21 cellular contexts compared by ENCODE assay signal in the genomic region with DNA sequence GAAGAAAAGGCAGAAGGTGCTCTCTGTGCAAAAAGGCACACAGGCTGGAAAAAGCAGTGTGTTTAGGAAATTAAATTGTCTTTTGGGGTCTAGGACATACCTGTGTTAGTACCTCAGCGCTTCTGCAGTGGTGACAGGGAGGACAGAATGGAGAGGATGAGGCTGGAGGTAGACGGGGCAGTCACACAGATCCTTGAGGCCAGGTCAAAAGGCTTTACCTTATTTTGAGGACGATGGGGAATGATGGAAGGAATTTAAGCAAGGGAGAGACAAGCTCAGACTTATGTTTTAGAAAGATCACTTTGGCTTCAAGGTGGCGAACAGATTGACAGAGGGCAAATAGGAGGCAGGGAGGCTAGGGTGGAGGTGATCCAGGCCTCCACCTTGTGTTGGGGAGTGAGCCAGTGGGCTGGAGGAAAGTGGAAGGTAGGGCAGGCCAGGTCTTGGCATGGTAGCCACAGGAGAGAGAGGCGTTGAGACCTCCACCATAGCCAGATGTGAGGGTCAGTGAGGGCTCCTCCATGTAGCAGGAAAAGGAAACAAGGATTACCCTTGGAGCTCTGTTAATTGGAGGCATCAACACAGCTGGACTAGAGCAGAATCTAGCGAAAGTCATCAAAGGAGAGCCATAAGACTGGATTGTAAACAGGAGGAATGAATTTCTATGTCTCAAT. TPM values are rescaled to one million over a fixed set of nuclear protein-coding genes. Genes with fewer than 3 reads are reported as not detected.
DNase-seq lines count a peak whose midpoint lies in the region; ATAC-seq, FAIRE-seq and TF ChIP-seq lines count a peak whose summit lies in the region.
"Had no signal": no experiment of that assay in that cellular context is flagged by ENCODE, and none has a peak within 500 bp of the region (broad histone marks: within the 10 kb centered on the region; RNA-seq: fewer than 3 reads in every experiment).

No MANE protein-coding gene starts in this region.

- H3K4me3 ChIP-seq in PC-9 (no peak overlapping the region), esophagus squamous epithelium (peak overlapping the region in 3 of 4 donors; percentile 1 to 47 (median 46)), tibial nerve (peak overlapping the region; percentile 33 to 56 (median 46)), HepG2 (replicated peaks in 1 of 3; ENCODE audit: insufficient read depth in 1 of 3, low read depth in 2 of 3, low read length in 3 of 3) (no peak overlapping the region)
- H3K4me3 ChIP-seq: GM12878 had no signal

- no peak for TF ChIP-seq RAD21 in HepG2 (CRISPR knock-in tag; IDR thresholded peaks at IDR 0.05)

- H2AFZ ChIP-seq in PC-9 = no peak overlapping the region
- H2AFZ ChIP-seq in HepG2 (ENCODE audit: low read length) = no peak overlapping the region

- CTCF ChIA-PET in PC-9 (lab: Charles Lee) (no interaction called here), HepG2 (lab: Yijun Ruan, JAX; ENCODE audit: low intra/inter-chr PET ratio, low total read pairs) (no interaction called here)
- CTCF ChIA-PET in activated naive CD4-positive, alpha-beta T cell treated with anti-CD3 and anti-CD28 coated beads, Interleukin-2, amount 10 ng/mL, durations not matched to agents 7 days and 5 days (lab: Charles Lee) = no interaction called here

- no peak overlapping the region for H3K27ac Mint-ChIP-seq in osteocyte (ENCODE audit: unreplicated experiment)
- no peak overlapping the region for H3K27ac Mint-ChIP-seq in activated naive CD4-positive, alpha-beta T cell treated with anti-CD3 and anti-CD28 coated beads, Interleukin-2, amount 10 ng/mL, durations not matched to agents 7 days and 5 days
- H3K27ac Mint-ChIP-seq: CD4-positive, CD25-positive, alpha-beta regulatory T cell; IgD-negative memory B cell had no signal

- WGBS in esophagus squamous epithelium, 2 donors = 85 to 89% methylated on average over 6 of the region's 6 CpGs
- 78 to 83% methylated on average over 6 of the region's 6 CpGs for WGBS in tibial nerve, 2 donors
- WGBS in HepG2 (ENCODE audit: low lambda C conversion rate) = 12% methylated on average over 6 of the region's 6 CpGs

- DNase-seq in PC-9 = no peak
- DNase-seq in esophagus squamous epithelium (lab: John Stamatoyannopoulos, UW) = no peak
- DNase-seq in osteocyte (ENCODE audit: extremely low spot score, unreplicated experiment) = peak; percentile 76
- no peak for DNase-seq in tibial nerve (ENCODE audit: low spot score in 2 of 2)
- no peak for DNase-seq in nucleus accumbens (lab: John Stamatoyannopoulos, UW)
- no peak for DNase-seq in activated naive CD4-positive, alpha-beta T cell treated with anti-CD3 and anti-CD28 coated beads, Interleukin-2, amount 10 ng/mL, durations not matched to agents 7 days and 5 days
- DNase-seq in HepG2 (ENCODE audit: low spot score) = no peak
- DNase-seq: CD4-positive, CD25-positive, alpha-beta regulatory T cell; DMS79; NCI-H1105; NCI-H146; NCI-H226; NCI-H510A treated with DMSO at 0.1 percent for 48 hours; NCI-H748 treated with DMSO at 0.1 percent for 48 hours; SHP77 treated with DMSO at 0.1 percent for 48 hours had no signal

- H3K27ac ChIP-seq in PC-9 = peak overlapping the region; percentile 73
- peak overlapping the region in 3 of 4 donors; percentile 32 to 86 (median 81) for H3K27ac ChIP-seq in esophagus squamous epithelium
- peak overlapping the region; percentile 74 to 94 (median 90) for H3K27ac ChIP-seq in tibial nerve
- no peak overlapping the region for H3K27ac ChIP-seq in HepG2 (ENCODE audit: extremely low read length, insufficient read depth, low read length)
- H3K27ac ChIP-seq: RWPE1 had no signal

- H3K4me1 ChIP-seq in PC-9 (replicated peaks; ENCODE audit: insufficient read depth) (peaks cover 51% of the 10 kb centered on the region), esophagus squamous epithelium (peaks cover 8 to 97% (median 37%) of the 10 kb centered on the region in 3 donors), tibial nerve (peaks cover 0 to 36% (median 3%) of the 10 kb centered on the region in 4 donors), HepG2 (ENCODE audit: insufficient read depth, low read length) (no peaks in the 10 kb centered on the region)

- H3K4me3 Mint-ChIP-seq in osteocyte (ENCODE audit: unreplicated experiment) = no peak overlapping the region
- no peak overlapping the region for H3K4me3 Mint-ChIP-seq in activated naive CD4-positive, alpha-beta T cell treated with anti-CD3 and anti-CD28 coated beads, Interleukin-2, amount 10 ng/mL, durations not matched to agents 7 days and 5 days
- H3K4me3 Mint-ChIP-seq: CD4-positive, CD25-positive, alpha-beta regulatory T cell; IgD-negative memory B cell had no signal

- peaks cover 28% of the 10 kb centered on the region for H3F3A ChIP-seq in PC-9 (ENCODE audit: insufficient read depth, low read depth)

- no peaks in the 10 kb centered on the region for H3K79me2 ChIP-seq in PC-9 (ENCODE audit: low read depth)
- no peaks in the 10 kb centered on the region for H3K79me2 ChIP-seq in HepG2 (ENCODE audit: insufficient read depth, low read length)

- no TSS peak for BruUV-seq in PC-9 (replicated peaks; lab: Mats Ljungman, UMichigan)
- no TSS peak for BruUV-seq in HepG2 (replicated peaks; lab: Mats Ljungman, UMichigan)

- POLR2A ChIA-PET in PC-9 (lab: Charles Lee; ENCODE audit: unreplicated experiment) = no interaction called here
- POLR2A ChIA-PET in HepG2 (lab: Yijun Ruan, JAX) = no interaction called here

- H3K27me3 Mint-ChIP-seq in osteocyte (ENCODE audit: unreplicated experiment) = no peaks in the 10 kb centered on the region
- H3K27me3 Mint-ChIP-seq in activated naive CD4-positive, alpha-beta T cell treated with anti-CD3 and anti-CD28 coated beads, Interleukin-2, amount 10 ng/mL, durations not matched to agents 7 days and 5 days = peaks cover 10% of the 10 kb centered on the region

- H3K9me2 ChIP-seq in PC-9 (ENCODE audit: insufficient read depth) = no peaks in the 10 kb centered on the region

- FAIRE-seq in HepG2 (lab: Jason Lieb, UNC) = no peak
- FAIRE-seq: GM12878, H1 had no signal

- H3K9me3 Mint-ChIP-seq in osteocyte (ENCODE audit: unreplicated experiment) = peaks cover 9% of the 10 kb centered on the region
- peaks cover 3% of the 10 kb centered on the region for H3K9me3 Mint-ChIP-seq in activated naive CD4-positive, alpha-beta T cell treated with anti-CD3 and anti-CD28 coated beads, Interleukin-2, amount 10 ng/mL, durations not matched to agents 7 days and 5 days

- H3K27me3 ChIP-seq in PC-9 (ENCODE audit: insufficient read depth, low read depth) (no peaks in the 10 kb centered on the region), esophagus squamous epithelium (no peaks in the 10 kb centered on the region), tibial nerve (no peaks in the 10 kb centered on the region), HepG2 (ENCODE audit: control insufficient read depth in 1 of 2, insufficient read depth in 2 of 2, low read length in 2 of 2) (no peaks in the 10 kb centered on the region; a peak in 1 of 5 replicates)

- H4K20me1 ChIP-seq in PC-9 (ENCODE audit: insufficient read depth) (no peaks in the 10 kb centered on the region), HepG2 (ENCODE audit: insufficient read depth, low read length) (no peaks in the 10 kb centered on the region)

- H3K36me3 Mint-ChIP-seq in osteocyte (ENCODE audit: unreplicated experiment) = no peaks in the 10 kb centered on the region
- H3K36me3 Mint-ChIP-seq in activated naive CD4-positive, alpha-beta T cell treated with anti-CD3 and anti-CD28 coated beads, Interleukin-2, amount 10 ng/mL, durations not matched to agents 7 days and 5 days = no peaks in the 10 kb centered on the region
- H3K36me3 Mint-ChIP-seq: CD4-positive, CD25-positive, alpha-beta regulatory T cell; IgD-negative memory B cell had no signal

- no peak for ATAC-seq in HepG2
- ATAC-seq: GM12878 had no signal

- TF ChIP-seq EP300 in tibial nerve (IDR thresholded peaks at IDR 0.05) (no peak), HepG2 (IDR thresholded peaks at IDR 0.05; ENCODE audit: low read depth in 2 of 2, low read length in 2 of 2) (no peak), HepG2 (CRISPR knock-in tag; IDR thresholded peaks at IDR 0.05; ENCODE audit: borderline replicate concordance) (no peak)

- TF ChIP-seq POLR2A in esophagus squamous epithelium (IDR thresholded peaks at IDR 0.05) = no peak
- TF ChIP-seq POLR2A in tibial nerve (IDR thresholded peaks at IDR 0.05) = no peak
- TF ChIP-seq POLR2A in HepG2 (IDR thresholded peaks at IDR 0.05; ENCODE audit: insufficient read depth in 1 of 2, low read depth in 2 of 2, low read length in 2 of 2) = no peak

- H3K4me1 Mint-ChIP-seq in osteocyte (ENCODE audit: unreplicated experiment) = no peaks in the 10 kb centered on the region
- no peaks in the 10 kb centered on the region for H3K4me1 Mint-ChIP-seq in activated naive CD4-positive, alpha-beta T cell treated with anti-CD3 and anti-CD28 coated beads, Interleukin-2, amount 10 ng/mL, durations not matched to agents 7 days and 5 days
- H3K4me1 Mint-ChIP-seq: CD4-positive, CD25-positive, alpha-beta regulatory T cell; IgD-negative memory B cell had no signal

- H3K9me3 ChIP-seq in PC-9 (ENCODE audit: insufficient read depth, low read depth) (no peaks in the 10 kb centered on the region), esophagus squamous epithelium (no peaks in the 10 kb centered on the region), tibial nerve (no peaks in the 10 kb centered on the region), HepG2 (ENCODE audit: low read length) (no peaks in the 10 kb centered on the region)

- no peak overlapping the region for H3K9ac ChIP-seq in HepG2 (ENCODE audit: insufficient read depth, low read depth, low read length)

- H3K4me2 ChIP-seq in PC-9 (peak overlapping the region; percentile 63; the same call in 1 of the 2 replicates), HepG2 (ENCODE audit: low read depth, low read length) (no peak overlapping the region)

- in situ Hi-C loops in HepG2 (cut with HindIII; ENCODE audit: extremely low pct_ligation_motif_present, low pct_unique_long_range_greater_than_20kb) = no loop called here

- TF ChIP-seq CTCF in PC-9 (conservative IDR thresholded peaks at IDR 0.05) (no peak), esophagus squamous epithelium (IDR thresholded peaks at IDR 0.05) (no peak), osteocyte (IDR thresholded peaks at IDR 0.05) (no peak), tibial nerve (IDR thresholded peaks at IDR 0.05) (no peak), HepG2 (CRISPR knock-in tag; IDR thresholded peaks at IDR 0.05) (no peak)

- intact Hi-C loops in PC-9 (cut with micrococcal nuclease; ENCODE audit: unreplicated experiment) (loop anchor here (5.0 kb wide), 2 partner anchors 59 to 191 kb away; no protein-coding TSS in a partner anchor), esophagus squamous epithelium (cut with DNase I) (no loop called here), HepG2 (cut with micrococcal nuclease; ENCODE audit: unreplicated experiment) (no loop called here)

- no peaks in the 10 kb centered on the region for H3K36me3 ChIP-seq in PC-9 (ENCODE audit: low read depth)
- peaks cover 0 to 4% (median 0%) of the 10 kb centered on the region in 3 donors for H3K36me3 ChIP-seq in esophagus squamous epithelium
- no peaks in the 10 kb centered on the region for H3K36me3 ChIP-seq in tibial nerve
- H3K36me3 ChIP-seq in HepG2 (replicated peaks in 1 of 2; ENCODE audit: control insufficient read depth in 1 of 2, insufficient read depth in 2 of 2, low read length in 2 of 2) = no peaks in the 10 kb centered on the region

RNA-seq across cellular contexts. Expression of a gene that starts 4.2 kb away (rescaled TPM):
- total RNA-seq in PC-9 (2021) (3.1 and 3.5 TPM in 2 replicates), esophagus squamous epithelium (100 to 1,000 TPM in 2 of 4 donors, 10 to 100 TPM in 2; 14.0 to 147 (median 109) TPM), osteocyte (not detected in 2 replicates), tibial nerve (1,000 to 10,000 TPM in 2 of 4 donors, 100 to 1,000 TPM in 2; 578 to 1,081 (median 834) TPM), HepG2 (2016; rRNA removed; fragmentation: Illumina TruSeq; extraction: Trizol) (not detected in 2 replicates)
- not detected in 2 replicates for total RNA-seq in HepG2 (2016; cell fraction: cytosol; rRNA removed; fragmentation: Illumina TruSeq; extraction: Trizol; ENCODE audit: low read depth)
- total RNA-seq in HepG2 (2016; cell fraction: insoluble cytoplasmic fraction; rRNA removed; fragmentation: Illumina TruSeq; extraction: Trizol) = 0.06 TPM in 1 of 2 replicates, not detected in the other
- total RNA-seq in HepG2 (2016; cell fraction: membrane; rRNA removed; fragmentation: Illumina TruSeq; extraction: Trizol) = not detected in 2 replicates
- not detected in 2 replicates for total RNA-seq in HepG2 (2016; cell fraction: nucleus; rRNA removed; fragmentation: Illumina TruSeq; extraction: Trizol)
- 0.03 and 0.10 TPM in 2 replicates for polyA plus RNA-seq in HepG2 (2011; rRNA removed)
- not detected in 2 replicates for polyA plus RNA-seq in HepG2 (2011; cell fraction: cytosol; rRNA removed)
- not detected in 2 replicates for polyA plus RNA-seq in HepG2 (2011; cell fraction: nucleus; rRNA removed)
- not detected in 2 replicates for polyA plus RNA-seq in HepG2 (2012)
- not detected in 2 replicates for polyA plus RNA-seq in HepG2 (2016; cell fraction: cytosol; fragmentation: Illumina TruSeq; extraction: Trizol; ENCODE audit: low read depth)
- not detected in 2 replicates for polyA plus RNA-seq in HepG2 (2016; cell fraction: insoluble cytoplasmic fraction; fragmentation: Illumina TruSeq; extraction: Trizol; ENCODE audit: low read depth)
- polyA plus RNA-seq in HepG2 (2016; cell fraction: membrane; fragmentation: Illumina TruSeq; extraction: Trizol; ENCODE audit: low read depth) = not detected in 2 replicates
- polyA plus RNA-seq in HepG2 (2016; cell fraction: nucleus; fragmentation: Illumina TruSeq; extraction: Trizol; ENCODE audit: insufficient read depth, low read depth) = not detected in 2 replicates
- not detected in 2 replicates for polyA minus RNA-seq in HepG2 (2011; rRNA and poly(A)+ RNA removed; ENCODE audit: low replicate concordance)
- polyA minus RNA-seq in HepG2 (2011; cell fraction: cytosol; rRNA and poly(A)+ RNA removed) = not detected in 2 replicates
- polyA minus RNA-seq in HepG2 (2011; cell fraction: nucleus; rRNA and poly(A)+ RNA removed) = not detected in 2 replicates
- total RNA-seq: A673; CD4-positive, CD25-positive, alpha-beta regulatory T cell; H1 had no signal
- polyA plus RNA-seq: BJ; CD4-positive, CD25-positive, alpha-beta regulatory T cell; GM12878; IgD-negative memory B cell had no signal

Comparison
In these comparisons a context has a peak if more than half of its experiments do, and no peak if none do; other contexts are left out.
1. H3K4me3 ChIP-seq: peak in esophagus squamous epithelium (3 of 4) and tibial nerve (4 of 4); none in PC-9 (single experiment) and HepG2 (0 of 3).